In genomic region chr4:7101692-7102515, GRCh38 we compare ENCODE assay signal across 8 cellular contexts. TPM values are rescaled to one million over a fixed set of nuclear protein-coding genes. Genes with fewer than 3 reads are reported as not detected.
DNase-seq lines count a peak whose midpoint lies in the region; ATAC-seq, FAIRE-seq and TF ChIP-seq lines count a peak whose summit lies in the region.

No MANE protein-coding gene starts in this region.

- no peak overlapping the region for H3K27ac ChIP-seq in RWPE1
- peak overlapping the region in 1 of 2 donors; percentile 79 for H3K27ac ChIP-seq in ovary

- intact Hi-C loops in ovary (cut with DNase I) = no loop called here

- DNase-seq in DMS 273 treated with DMSO at 0.1 percent for 48 hours (lab: John Stamatoyannopoulos, UW) = peak; percentile 49
- peak; percentile 24 for DNase-seq in Jurkat, Clone E6-1 (ENCODE audit: low read depth, low spot score)
- peak; percentile 27 for DNase-seq in RWPE1 (ENCODE audit: low spot score)
- peak; percentile 80 for DNase-seq in glutamatergic neuron
- peak; percentile 73 to 82 (median 79) for DNase-seq in ovary
- DNase-seq in urothelium cell line (ENCODE audit: low spot score) = peak; percentile 80

- no peak for TF ChIP-seq EP300 in ovary (IDR thresholded peaks at IDR 0.05)

- CTCF ChIA-PET in RWPE1 (lab: Yijun Ruan, JAX) = interaction anchor here (0.6 kb wide), 4 partner anchors 60 to 306 kb away, joined by 3 to 5 read pairs (median 4); no protein-coding TSS in a partner anchor

- peaks cover 4% of the 10 kb centered on the region for H3K4me1 ChIP-seq in ovary (ENCODE audit: insufficient read depth)

- H3K4me3 Mint-ChIP-seq in activated naive CD4-positive, alpha-beta T cell treated with anti-CD3 and anti-CD28 coated beads, Interleukin-2, amount 50 U/mL, for 24 hours = peak overlapping the region; percentile 88
- peak overlapping the region; percentile 73 for H3K4me3 Mint-ChIP-seq in glutamatergic neuron (ENCODE audit: unreplicated experiment)

- TF ChIP-seq CTCF in RWPE1 (conservative IDR thresholded peaks at IDR 0.05; ENCODE audit: low read depth) (peak; percentile 40), glutamatergic neuron (IDR thresholded peaks at IDR 0.05; ENCODE audit: partially characterized antibody, unreplicated experiment) (peak; percentile 73), ovary (IDR thresholded peaks at IDR 0.05) (peak; percentile 48 to 68 (median 68))

- H3K9me3 ChIP-seq in ovary = no peaks in the 10 kb centered on the region

- H3K4me1 Mint-ChIP-seq in activated naive CD4-positive, alpha-beta T cell treated with anti-CD3 and anti-CD28 coated beads, Interleukin-2, amount 50 U/mL, for 24 hours = peaks cover 10% of the 10 kb centered on the region
- peaks cover 6% of the 10 kb centered on the region for H3K4me1 Mint-ChIP-seq in glutamatergic neuron (ENCODE audit: low read depth, unreplicated experiment)

- no peaks in the 10 kb centered on the region for H3K27me3 ChIP-seq in ovary

- no peaks in the 10 kb centered on the region for H3K36me3 Mint-ChIP-seq in activated naive CD4-positive, alpha-beta T cell treated with anti-CD3 and anti-CD28 coated beads, Interleukin-2, amount 50 U/mL, for 24 hours
- H3K36me3 Mint-ChIP-seq in glutamatergic neuron (ENCODE audit: unreplicated experiment) = peaks cover 5% of the 10 kb centered on the region

- H3K4me3 ChIP-seq in Jurkat, Clone E6-1 (ENCODE audit: low read length) = peak overlapping the region; percentile 77
- H3K4me3 ChIP-seq in ovary = peak overlapping the region; percentile 47

- H3K27me3 Mint-ChIP-seq in activated naive CD4-positive, alpha-beta T cell treated with anti-CD3 and anti-CD28 coated beads, Interleukin-2, amount 50 U/mL, for 24 hours = no peaks in the 10 kb centered on the region
- peaks cover 3% of the 10 kb centered on the region for H3K27me3 Mint-ChIP-seq in glutamatergic neuron (ENCODE audit: unreplicated experiment)

- peak; percentile 63 for ATAC-seq in GM21528 (IDR thresholded peaks at IDR 0.05; ENCODE audit: low FRiP score, unreplicated experiment)

- no peaks in the 10 kb centered on the region for H3K9me3 Mint-ChIP-seq in activated naive CD4-positive, alpha-beta T cell treated with anti-CD3 and anti-CD28 coated beads, Interleukin-2, amount 50 U/mL, for 24 hours
- peaks cover 11% of the 10 kb centered on the region for H3K9me3 Mint-ChIP-seq in glutamatergic neuron (ENCODE audit: unreplicated experiment)

- TF ChIP-seq POLR2A in ovary (IDR thresholded peaks at IDR 0.05) = no peak

- no peak overlapping the region for H3K27ac Mint-ChIP-seq in activated naive CD4-positive, alpha-beta T cell treated with anti-CD3 and anti-CD28 coated beads, Interleukin-2, amount 50 U/mL, for 24 hours
- H3K27ac Mint-ChIP-seq in glutamatergic neuron (ENCODE audit: unreplicated experiment) = peak overlapping the region; percentile 43

- H3K36me3 ChIP-seq in ovary = no peaks in the 10 kb centered on the region

- 24 to 30% (median 27%) methylated on average over 21 to 24 of the region's 24 CpGs for WGBS in ovary, 3 donors

- POLR2A ChIA-PET in RWPE1 (lab: Yijun Ruan, JAX; ENCODE audit: low non-redundant PET) = no interaction called here

- FAIRE-seq in urothelium cell line (lab: Jason Lieb, UNC) = no peak

RNA-seq across cellular contexts. Expression of gene GRPEL1, which starts 34.0 kb away (rescaled TPM):
- polyA plus RNA-seq in Jurkat, Clone E6-1 (2012; ENCODE audit: insufficient read depth, insufficient read length) = 106 TPM
- total RNA-seq in glutamatergic neuron (ENCODE audit: unreplicated experiment) (14.0 TPM), ovary (10 to 100 TPM; 11.1 to 37.0 (median 23.3) TPM)
- 10 to 100 TPM; 16.6 to 74.8 TPM for polyA plus RNA-seq in ovary

RNA-seq across cellular contexts. Expression of gene TADA2B, which starts 58.7 kb away (rescaled TPM):
- polyA plus RNA-seq in Jurkat, Clone E6-1 (2012; ENCODE audit: insufficient read depth, insufficient read length) = 11.9 TPM
- total RNA-seq in glutamatergic neuron (ENCODE audit: unreplicated experiment) (14.3 TPM), ovary (10 to 100 TPM; 11.9 to 31.6 (median 26.9) TPM)
- 10 to 100 TPM; 18.6 to 20.2 TPM for polyA plus RNA-seq in ovary

Comparison
In these comparisons a context has a peak if more than half of its experiments do, and no peak if none do; other contexts are left out.
1. DNase-seq: peak in every context shown above with its lines; median percentile 80 in glutamatergic neuron; 80 in urothelium cell line; 79 in ovary; 49 in DMS 273 treated with DMSO at 0.1 percent for 48 hours; 27 in RWPE1; 24 in Jurkat, Clone E6-1.